Comparison of ENCODE assay signal across 11 cellular contexts in the genomic region with DNA sequence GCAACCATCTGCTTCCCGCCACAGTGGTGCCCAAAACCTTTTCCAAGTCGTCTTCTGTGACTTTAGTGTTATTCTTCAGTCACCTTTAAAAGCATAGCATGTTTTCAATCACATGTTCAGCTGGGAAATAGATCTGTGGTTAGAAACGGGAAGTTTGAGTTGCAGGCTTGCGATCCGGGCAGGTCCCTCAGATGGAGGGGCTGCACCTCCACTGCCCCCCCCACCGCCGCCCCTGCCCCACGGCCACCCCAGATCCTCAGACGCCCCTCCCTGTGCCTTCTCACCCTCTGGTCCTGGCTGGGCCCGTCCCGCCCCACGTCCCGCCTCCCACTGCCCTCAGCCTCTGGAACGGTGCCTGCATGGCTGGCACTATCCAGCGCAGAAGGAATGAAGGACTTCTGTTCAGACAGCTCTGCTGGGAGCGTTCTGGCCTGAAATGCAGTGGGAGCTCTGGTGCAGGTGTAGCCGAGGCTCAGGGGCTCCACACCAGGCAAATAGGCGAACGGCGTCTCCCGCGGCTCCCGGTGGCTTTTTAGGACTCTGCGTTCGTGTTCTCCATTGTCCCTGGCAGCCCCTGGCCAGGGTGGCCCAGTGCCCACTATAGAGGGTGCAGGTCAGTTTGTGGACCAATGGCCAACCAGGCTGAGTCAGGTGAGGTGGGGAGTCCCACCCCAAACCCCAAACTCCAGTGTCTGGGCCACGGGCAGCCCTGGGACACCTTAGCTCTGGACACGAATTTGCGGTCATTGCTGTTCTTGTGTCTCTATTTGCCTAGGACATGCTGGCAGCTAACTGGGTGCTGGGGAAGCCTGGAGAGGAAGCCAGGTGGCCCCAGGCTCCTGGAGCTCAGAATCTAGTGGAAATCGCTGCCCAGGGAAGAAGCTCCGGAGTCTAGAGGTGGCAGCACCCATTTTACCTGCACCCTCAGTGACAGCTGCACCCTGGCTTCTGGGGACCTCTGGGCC.
DNase-seq lines count a peak whose midpoint lies in the region; ATAC-seq and TF ChIP-seq lines count a peak whose summit lies in the region.
"Had no signal": no experiment of that assay in that cellular context is flagged by ENCODE, and none has a peak within 500 bp of the region (broad histone marks: within the 10 kb centered on the region; RNA-seq: fewer than 3 reads in every experiment).

No MANE protein-coding gene starts in this region.

- H3K4me1 ChIP-seq in upper lobe of right lung (peaks cover 43% of the 10 kb centered on the region), SJCRH30 (peaks cover under 1% of the 10 kb centered on the region; the same call in 1 of the 2 replicates)

- H3K4me3 ChIP-seq in upper lobe of right lung (no peak overlapping the region), SJCRH30 (no peak overlapping the region)
- H3K4me3 ChIP-seq: esophagus squamous epithelium had no signal

- DNase-seq in activated naive CD4-positive, alpha-beta T cell treated with anti-CD3 and anti-CD28 coated beads, Interleukin-2, amount 10 ng/mL, durations not matched to agents 7 days and 5 days, result peak; percentile 37
- DNase-seq in activated naive CD4-positive, alpha-beta T cell (lab: John Stamatoyannopoulos, UW), result no peak
- DNase-seq in amygdala (lab: John Stamatoyannopoulos, UW) (peak in 29 of 56 donors; percentile 10 to 70 (median 50)), memory B cell (ENCODE audit: low spot score in 2 of 2) (peak in 1 of 2 donors; percentile 35), upper lobe of right lung (peak; percentile 86), NCI-H1436 treated with DMSO at 0.1 percent for 48 hours (lab: John Stamatoyannopoulos, UW) (no peak), 8988T (no peak), SJCRH30 (no peak)
- DNase-seq: esophagus squamous epithelium, GOT3, NCI-H2171 treated with DMSO at 0.1 percent for 48 hours had no signal

- H3K27me3 ChIP-seq in upper lobe of right lung, result no peaks in the 10 kb centered on the region
- H3K27me3 ChIP-seq in SJCRH30, result peaks cover 17% of the 10 kb centered on the region; the same call in 1 of the 2 replicates
- H3K27me3 ChIP-seq: esophagus squamous epithelium had no signal

- H3K36me3 Mint-ChIP-seq in activated naive CD4-positive, alpha-beta T cell treated with anti-CD3 and anti-CD28 coated beads, Interleukin-2, amount 10 ng/mL, durations not matched to agents 7 days and 5 days, result peaks cover 1% of the 10 kb centered on the region
- H3K36me3 Mint-ChIP-seq in memory B cell, result no peaks in the 10 kb centered on the region

- H3K27ac Mint-ChIP-seq in activated naive CD4-positive, alpha-beta T cell treated with anti-CD3 and anti-CD28 coated beads, Interleukin-2, amount 10 ng/mL, durations not matched to agents 7 days and 5 days, result peak overlapping the region; percentile 78
- H3K27ac Mint-ChIP-seq in memory B cell, result peak overlapping the region; percentile 73

- H3K36me3 ChIP-seq in upper lobe of right lung (no peaks in the 10 kb centered on the region), SJCRH30 (no peaks in the 10 kb centered on the region)
- H3K36me3 ChIP-seq: esophagus squamous epithelium had no signal

- CTCF ChIA-PET in activated naive CD4-positive, alpha-beta T cell treated with anti-CD3 and anti-CD28 coated beads, Interleukin-2, amount 10 ng/mL, durations not matched to agents 7 days and 5 days (lab: Charles Lee), result interaction anchor here (1.1 to 1.5 kb wide), 3 partner anchors 12 to 255 kb away, joined by 3 to 6 read pairs (median 3); no protein-coding TSS in a partner anchor

- intact Hi-C loops in upper lobe of right lung (cut with DNase I), result no loop called here

- no peak for TF ChIP-seq CTCF in upper lobe of right lung (IDR thresholded peaks at IDR 0.05)

- peaks cover 25% of the 10 kb centered on the region for H3K27me3 Mint-ChIP-seq in activated naive CD4-positive, alpha-beta T cell treated with anti-CD3 and anti-CD28 coated beads, Interleukin-2, amount 10 ng/mL, durations not matched to agents 7 days and 5 days
- H3K27me3 Mint-ChIP-seq in memory B cell, result no peaks in the 10 kb centered on the region

- H3K9me3 Mint-ChIP-seq in activated naive CD4-positive, alpha-beta T cell treated with anti-CD3 and anti-CD28 coated beads, Interleukin-2, amount 10 ng/mL, durations not matched to agents 7 days and 5 days, result peaks cover 4% of the 10 kb centered on the region
- H3K9me3 Mint-ChIP-seq in memory B cell, result no peaks in the 10 kb centered on the region

- H3K4me1 Mint-ChIP-seq in activated naive CD4-positive, alpha-beta T cell treated with anti-CD3 and anti-CD28 coated beads, Interleukin-2, amount 10 ng/mL, durations not matched to agents 7 days and 5 days, result peaks cover 17% of the 10 kb centered on the region
- H3K4me1 Mint-ChIP-seq in memory B cell, result peaks cover 17% of the 10 kb centered on the region

- peak; percentile 89 for ATAC-seq in memory B cell (ENCODE audit: low read depth)
- ATAC-seq in upper lobe of right lung, result peak; percentile 72

- peak overlapping the region; percentile 82 for H3K27ac ChIP-seq in upper lobe of right lung
- no peak overlapping the region for H3K27ac ChIP-seq in SJCRH30
- H3K27ac ChIP-seq: esophagus squamous epithelium had no signal

- no peaks in the 10 kb centered on the region for H3K9me3 ChIP-seq in upper lobe of right lung
- no peaks in the 10 kb centered on the region for H3K9me3 ChIP-seq in SJCRH30 (replicated peaks)
- H3K9me3 ChIP-seq: esophagus squamous epithelium had no signal

- H3K4me3 Mint-ChIP-seq in activated naive CD4-positive, alpha-beta T cell treated with anti-CD3 and anti-CD28 coated beads, Interleukin-2, amount 10 ng/mL, durations not matched to agents 7 days and 5 days, result peak overlapping the region; percentile 53
- peak overlapping the region; percentile 87 for H3K4me3 Mint-ChIP-seq in memory B cell

Comparison
In these comparisons a context has a peak if more than half of its experiments do, and no peak if none do; other contexts are left out.
1. DNase-seq: peak in activated naive CD4-positive, alpha-beta T cell treated with anti-CD3 and anti-CD28 coated beads, Interleukin-2, amount 10 ng/mL, durations not matched to agents 7 days and 5 days (single experiment), amygdala (29 of 56) and upper lobe of right lung (single experiment); none in activated naive CD4-positive, alpha-beta T cell (0 of 4), NCI-H1436 treated with DMSO at 0.1 percent for 48 hours (single experiment), 8988T (single experiment) and SJCRH30 (0 of 2).